Comparison of ENCODE assay signal across 12 cellular contexts in the genomic region with DNA sequence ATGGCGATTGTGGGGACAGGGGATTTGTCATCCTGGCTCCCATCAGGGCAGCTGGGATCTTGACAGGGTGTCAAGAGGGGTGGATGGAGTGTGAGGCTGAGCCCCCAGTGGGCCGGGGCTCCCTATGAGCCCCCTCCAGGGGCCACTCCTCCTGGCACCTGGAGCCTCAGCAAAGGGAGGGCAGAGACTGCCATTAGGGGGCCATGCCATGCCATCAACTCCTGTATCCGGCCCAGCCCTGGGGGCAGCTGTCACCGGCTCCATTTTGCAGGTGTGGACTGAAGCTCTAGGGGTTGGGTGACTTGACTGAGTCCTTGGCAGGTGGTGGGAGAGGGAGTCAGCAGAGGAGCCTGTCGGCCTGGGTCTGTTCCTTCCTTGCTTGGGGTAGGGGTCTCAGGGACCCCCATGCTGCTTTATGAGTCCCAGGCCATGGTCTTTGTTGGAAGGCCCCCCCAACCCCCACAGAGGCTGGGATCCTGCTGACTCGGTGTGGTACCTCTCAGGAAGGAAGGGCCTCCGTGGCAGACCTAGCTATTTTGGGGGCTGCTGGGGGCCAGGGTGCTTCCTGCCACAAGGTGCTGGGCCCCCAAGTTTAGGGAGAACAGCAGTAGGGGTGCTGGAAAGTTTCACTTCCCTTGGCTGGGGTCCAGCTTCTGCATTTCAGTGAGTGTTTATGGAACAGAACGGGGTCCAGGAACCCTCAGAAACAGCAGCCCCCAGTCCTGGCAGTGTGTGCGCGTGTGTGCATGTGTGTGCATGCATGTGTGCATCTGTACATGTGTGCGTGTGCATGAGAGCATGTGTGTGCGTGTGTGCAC. TPM values are rescaled to one million over a fixed set of nuclear protein-coding genes. Genes with fewer than 3 reads are reported as not detected.
DNase-seq lines count a peak whose midpoint lies in the region; ATAC-seq and TF ChIP-seq lines count a peak whose summit lies in the region.
"Had no signal": no experiment of that assay in that cellular context is flagged by ENCODE, and none has a peak within 500 bp of the region (broad histone marks: within the 10 kb centered on the region; RNA-seq: fewer than 3 reads in every experiment).

No MANE protein-coding gene starts in this region.

- H3K9me3 Mint-ChIP-seq in naive thymus-derived CD8-positive, alpha-beta T cell, result no peaks in the 10 kb centered on the region

- DNase-seq in GM12865 (ENCODE audit: low read depth) (peak; percentile 73), KBM-7 (peak; percentile 49), UCSD-AML1 (lab: John Stamatoyannopoulos, UW; ENCODE audit: unreplicated experiment) (peak; percentile 33), NCI-H226 (no peak), uterus (no peak)
- no peak for DNase-seq in naive thymus-derived CD8-positive, alpha-beta T cell
- DNase-seq: NCI-H524 treated with DMSO at 0.1 percent for 48 hours, psoas muscle had no signal

- TF ChIP-seq POLR2A in uterus (IDR thresholded peaks at IDR 0.05), result no peak

- peak overlapping the region in 7 of 10 donors; percentile 33 to 98 (median 69) for H3K27ac Mint-ChIP-seq in naive thymus-derived CD8-positive, alpha-beta T cell

- in situ Hi-C loops in KBM-7 (cut with MboI; ENCODE audit: low pct_unique_long_range_greater_than_20kb, low sequenced_read_pairs), result no loop called here

- H3K27me3 ChIP-seq in uterus, result peaks cover 0 to 3% of the 10 kb centered on the region in 2 donors

- POLR2A ChIA-PET in naive thymus-derived CD8-positive, alpha-beta T cell (lab: Charles Lee), result interaction anchor here (0.9 to 8.6 kb wide), 2 partner anchors 18 to 141 kb away, joined by 3 to 61 read pairs; a partner anchor contains a TSS

- no peak overlapping the region for H3K4me3 ChIP-seq in GM12865 (ENCODE audit: low read depth, low read length)
- H3K4me3 ChIP-seq in uterus, result no peak overlapping the region
- H3K4me3 ChIP-seq: psoas muscle, thoracic aorta had no signal

- no peak overlapping the region for H3K27ac ChIP-seq in uterus
- H3K27ac ChIP-seq: psoas muscle, thoracic aorta had no signal

- H3K9me3 ChIP-seq in uterus, result no peaks in the 10 kb centered on the region
- H3K9me3 ChIP-seq: psoas muscle, thoracic aorta had no signal

- no peaks in the 10 kb centered on the region for H3K4me1 ChIP-seq in uterus
- H3K4me1 ChIP-seq: psoas muscle had no signal

- peaks cover 19 to 58% (median 49%) of the 10 kb centered on the region in 4 donors for H3K4me1 Mint-ChIP-seq in naive thymus-derived CD8-positive, alpha-beta T cell

- intact Hi-C loops in uterus (cut with DNase I; ENCODE audit: low total_unique reads), result no loop called here

- H3K4me3 Mint-ChIP-seq in naive thymus-derived CD8-positive, alpha-beta T cell, result peak overlapping the region in 9 of 10 donors; percentile 36 to 97 (median 93)

- TF ChIP-seq CTCF in GM12865 (IDR thresholded peaks at IDR 0.05; ENCODE audit: insufficient read depth, low read depth, low read length, missing control alignments) (no peak), uterus (IDR thresholded peaks at IDR 0.05) (no peak)

- H3K36me3 ChIP-seq in uterus, result no peaks in the 10 kb centered on the region
- H3K36me3 ChIP-seq: thoracic aorta had no signal

- no peaks in the 10 kb centered on the region for H3K27me3 Mint-ChIP-seq in naive thymus-derived CD8-positive, alpha-beta T cell

- H3K36me3 Mint-ChIP-seq in naive thymus-derived CD8-positive, alpha-beta T cell, result no peaks in the 10 kb centered on the region

- no peak for ATAC-seq in naive thymus-derived CD8-positive, alpha-beta T cell
- no peak for ATAC-seq in GM18909 (IDR thresholded peaks at IDR 0.05; ENCODE audit: poor library complexity, unreplicated experiment)
- ATAC-seq in GM21447 (IDR thresholded peaks at IDR 0.05; ENCODE audit: unreplicated experiment), result no peak
- ATAC-seq: psoas muscle had no signal

RNA-seq across cellular contexts. Expression of a gene that starts 1.5 kb away (rescaled TPM):
- total RNA-seq in naive thymus-derived CD8-positive, alpha-beta T cell, result not detected
- under 1 TPM in 2 of 3 donors, not detected in 1; 0.29 to 0.64 TPM for polyA plus RNA-seq in naive thymus-derived CD8-positive, alpha-beta T cell
- total RNA-seq in uterus, result not detected
- total RNA-seq: psoas muscle, thoracic aorta had no signal

RNA-seq across cellular contexts. Expression of a gene that starts 9.4 kb away (rescaled TPM):
- total RNA-seq in naive thymus-derived CD8-positive, alpha-beta T cell, result not detected
- not detected for polyA plus RNA-seq in naive thymus-derived CD8-positive, alpha-beta T cell
- not detected for total RNA-seq in uterus
- total RNA-seq: psoas muscle; T-helper 2 cell treated with Interferon-gamma antibody and Interleukin-4, amounts not matched to agents 100 ng/mL and 5 ng/mL, for 36 hours; thoracic aorta had no signal

RNA-seq across cellular contexts. Expression of a gene that starts 19.3 kb away (rescaled TPM):
- total RNA-seq in naive thymus-derived CD8-positive, alpha-beta T cell, result 1 to 10 TPM; 2.0 to 3.2 TPM
- polyA plus RNA-seq in naive thymus-derived CD8-positive, alpha-beta T cell, result 1 to 10 TPM; 2.7 to 3.1 (median 2.7) TPM
- 1 to 10 TPM in 2 of 4 donors, not detected in 2; 3.5 to 7.6 TPM for total RNA-seq in uterus

RNA-seq across cellular contexts. Expression of a gene that starts 25.4 kb away (rescaled TPM):
- not detected for total RNA-seq in naive thymus-derived CD8-positive, alpha-beta T cell
- polyA plus RNA-seq in naive thymus-derived CD8-positive, alpha-beta T cell, result not detected
- 1 to 10 TPM in 1 of 4 donors, not detected in 3; 1.2 TPM for total RNA-seq in uterus
- total RNA-seq: psoas muscle; T-helper 2 cell treated with Interferon-gamma antibody and Interleukin-4, amounts not matched to agents 100 ng/mL and 5 ng/mL, for 36 hours; thoracic aorta had no signal
- polyA plus RNA-seq: psoas muscle had no signal

RNA-seq across cellular contexts. Expression of a gene that starts 42.3 kb away (rescaled TPM):
- total RNA-seq in naive thymus-derived CD8-positive, alpha-beta T cell, result 100 to 1,000 TPM; 197 to 199 TPM
- 100 to 1,000 TPM; 122 to 123 (median 122) TPM for polyA plus RNA-seq in naive thymus-derived CD8-positive, alpha-beta T cell
- 100 to 1,000 TPM in 3 of 4 donors, 10 to 100 TPM in 1; 75.6 to 207 (median 142) TPM for total RNA-seq in uterus

Comparison
In these comparisons a context has a peak if more than half of its experiments do, and no peak if none do; other contexts are left out.
1. DNase-seq: peak in GM12865 (single experiment), KBM-7 (single experiment) and UCSD-AML1 (single experiment); none in naive thymus-derived CD8-positive, alpha-beta T cell (0 of 10), NCI-H226 (single experiment) and uterus (0 of 2).